Comparison of ENCODE assay signal across 9 cellular contexts in genomic region chr10:4850400-4850799, GRCh38. TPM values are rescaled to one million over a fixed set of nuclear protein-coding genes. Genes with fewer than 3 reads are reported as not detected.
A peak's percentile ranks its signal among the peaks of the same experiment; 100 is the strongest.
DNase-seq lines count a peak whose midpoint lies in the region; ATAC-seq, FAIRE-seq and TF ChIP-seq lines count a peak whose summit lies in the region.
"Had no signal": no experiment of that assay in that cellular context is flagged by ENCODE, and none has a peak within 500 bp of the region (broad histone marks: within the 10 kb centered on the region; RNA-seq: fewer than 3 reads in every experiment).

No MANE protein-coding gene starts in this region.

- no peaks in the 10 kb centered on the region for H4K20me1 ChIP-seq in fibroblast of lung (ENCODE audit: control insufficient read depth, extremely low read depth, insufficient read depth, low read length)

- H3K4me2 ChIP-seq in A549, result peak overlapping the region; percentile 46
- no peak overlapping the region for H3K4me2 ChIP-seq in fibroblast of lung (ENCODE audit: extremely low read depth, insufficient read depth, low read length)

- peak overlapping the region; percentile 91 to 95 for H3K27ac ChIP-seq in A549
- H3K27ac ChIP-seq in fibroblast of lung (ENCODE audit: insufficient read depth, low read length), result no peak overlapping the region
- no peak overlapping the region for H3K27ac ChIP-seq in transverse colon

- no peak for TF ChIP-seq RAD21 in A549 (conservative IDR thresholded peaks at IDR 0.05 in 1 of 2, IDR thresholded peaks at IDR 0.05 in 1 of 2)

- 84% methylated on average over 7 of the region's 7 CpGs for WGBS in A549 (ENCODE audit: missing lambda C conversion rate)
- WGBS in transverse colon (ENCODE audit: low coverage in 1 of 2), 2 donors, result 74 to 82% methylated on average over 3 to 7 of the region's 7 CpGs

- no peak for TF ChIP-seq POLR2A in A549 (IDR thresholded peaks at IDR 0.05; ENCODE audit: low read length)
- TF ChIP-seq POLR2A in transverse colon (IDR thresholded peaks at IDR 0.05), result no peak

- DNase-seq in A549 (ENCODE audit: low read depth in 1 of 2, low spot score in 1 of 2), result no peak
- peak; percentile 65 for DNase-seq in SHP77 treated with DMSO at 0.1 percent for 48 hours (lab: John Stamatoyannopoulos, UW)
- DNase-seq in fibroblast of lung (ENCODE audit: low read depth in 2 of 2), result no peak
- DNase-seq in progenitor cell of endocrine pancreas (ENCODE audit: low spot score, unreplicated experiment), result no peak
- DNase-seq in GM19240 (ENCODE audit: insufficient read length, low spot score), result no peak
- no peak for DNase-seq in activated CD4-positive, CD25-positive, alpha-beta regulatory T cell treated with anti-CD3 and anti-CD28 coated beads, Interleukin-2, amount 50 U/mL, for 72 hours
- DNase-seq in DMS53 treated with DMSO at 0.1 percent for 48 hours (lab: John Stamatoyannopoulos, UW; ENCODE audit: unreplicated experiment), result no peak
- DNase-seq in transverse colon, result no peak

- no peaks in the 10 kb centered on the region for H3K79me2 ChIP-seq in fibroblast of lung (ENCODE audit: control insufficient read depth, insufficient read depth, low read length)

- H3K9ac ChIP-seq in fibroblast of lung (ENCODE audit: insufficient read depth, low read length), result no peak overlapping the region

- CTCF ChIA-PET in A549 (lab: Yijun Ruan, JAX), result interaction anchor here (0.6 to 7.2 kb wide), 110 partner anchors 8 to 999 kb away, joined by 3 to 153 read pairs (median 5); partner anchors contain the start of genes AKR1C3, AKR1C4 and AKR1E2

- H2AFZ ChIP-seq in fibroblast of lung (ENCODE audit: low read length), result peak overlapping the region; percentile 32

- H3K9me3 ChIP-seq in A549 (no peaks in the 10 kb centered on the region), fibroblast of lung (ENCODE audit: control insufficient read depth, insufficient read depth, low read depth, low read length) (no peaks in the 10 kb centered on the region), transverse colon (no peaks in the 10 kb centered on the region)

- H3K4me3 ChIP-seq in A549 (no peak overlapping the region), fibroblast of lung (replicated peaks in 1 of 4; ENCODE audit: control extremely low read depth in 1 of 4, insufficient read depth in 1 of 4, low read depth in 3 of 4, low read length in 4 of 4) (no peak overlapping the region), transverse colon (no peak overlapping the region)

- H3K27me3 ChIP-seq in fibroblast of lung (ENCODE audit: control insufficient read depth, insufficient read depth, low read length) (no peaks in the 10 kb centered on the region), transverse colon (no peaks in the 10 kb centered on the region)

- no peaks in the 10 kb centered on the region for H3K36me3 Mint-ChIP-seq in progenitor cell of endocrine pancreas (ENCODE audit: insufficient read depth)

- no peak for ATAC-seq in A549

- no peaks in the 10 kb centered on the region for H3K27me3 Mint-ChIP-seq in progenitor cell of endocrine pancreas

- no peaks in the 10 kb centered on the region for H3K9me3 Mint-ChIP-seq in progenitor cell of endocrine pancreas (ENCODE audit: low read depth)
- H3K9me3 Mint-ChIP-seq: T-helper 1 cell treated with Interleukin-12 subunit alpha and Interleukin-12 subunit beta and Interleukin-4 antibody, amounts not matched to agents 30 μg/mL and 1 μg/mL, for 36 hours had no signal

- H3K27ac Mint-ChIP-seq in progenitor cell of endocrine pancreas, result peak overlapping the region; percentile 67
- H3K27ac Mint-ChIP-seq: T-helper 1 cell treated with Interleukin-12 subunit alpha and Interleukin-12 subunit beta and Interleukin-4 antibody, amounts not matched to agents 30 μg/mL and 1 μg/mL, for 36 hours had no signal

- FAIRE-seq in A549 (lab: Jason Lieb, UNC), result no peak

- H3K4me1 ChIP-seq in A549 (peaks cover 65% of the 10 kb centered on the region), fibroblast of lung (ENCODE audit: control insufficient read depth, extremely low read depth, insufficient read depth, low read length) (peaks cover 10% of the 10 kb centered on the region), transverse colon (peaks cover 0 to 8% (median 0%) of the 10 kb centered on the region in 4 donors)

- H3K4me3 Mint-ChIP-seq in progenitor cell of endocrine pancreas (ENCODE audit: low read depth), result no peak overlapping the region
- H3K4me3 Mint-ChIP-seq: T-helper 1 cell treated with Interleukin-12 subunit alpha and Interleukin-12 subunit beta and Interleukin-4 antibody, amounts not matched to agents 30 μg/mL and 1 μg/mL, for 36 hours had no signal

- in situ Hi-C loops in transverse colon (cut with MboI; ENCODE audit: low pct_ligation_motif_present in 1 of 4, low pct_unique_long_range_greater_than_20kb in 1 of 4, low sequenced_read_pairs in 3 of 4), result loop anchor here in 2 of 4 donors (10.0 kb wide), 2 partner anchors 244 to 454 kb away; partner anchors contain the start of gene AKR1C3 (in 1 of the 2)

- H3K36me3 ChIP-seq in fibroblast of lung (ENCODE audit: control insufficient read depth, insufficient read depth, low read length) (no peaks in the 10 kb centered on the region), transverse colon (no peaks in the 10 kb centered on the region)

- peaks cover 19% of the 10 kb centered on the region for H3K4me1 Mint-ChIP-seq in progenitor cell of endocrine pancreas (ENCODE audit: low read depth)

- no peak for TF ChIP-seq EP300 in A549 (IDR thresholded peaks at IDR 0.05)
- no peak for TF ChIP-seq EP300 in transverse colon (IDR thresholded peaks at IDR 0.05; ENCODE audit: low read depth)

- TF ChIP-seq CTCF in A549 (IDR thresholded peaks at IDR 0.05) (no peak), fibroblast of lung (conservative IDR thresholded peaks at IDR 0.05 in 1 of 2, IDR thresholded peaks at IDR 0.05 in 1 of 2; ENCODE audit: low read depth in 1 of 2, low read length in 2 of 2) (no peak), progenitor cell of endocrine pancreas (IDR thresholded peaks at IDR 0.05; ENCODE audit: unreplicated experiment) (no peak), transverse colon (IDR thresholded peaks at IDR 0.05) (no peak)

- POLR2A ChIA-PET in A549 (lab: Yijun Ruan, JAX), result interaction anchor here (1.2 to 4.3 kb wide), 5 partner anchors 97 to 577 kb away, joined by 3 to 55 read pairs (median 6); partner anchors contain the start of genes AKR1C1 and AKR1C3

- intact Hi-C loops in transverse colon (cut with DNase I; ENCODE audit: low total_unique reads), result loop anchor here (2.0 to 5.0 kb wide), 3 partner anchors 132 to 432 kb away; no protein-coding TSS in a partner anchor

TF ChIP-seq in A549, 52 proteins besides CTCF, POLR2A, EP300 and RAD21:
- no peak for TF ChIP-seq ZC3H11A (IDR thresholded peaks at IDR 0.05)
- no peak for TF ChIP-seq REST (IDR thresholded peaks at IDR 0.05)
- no peak for TF ChIP-seq HEYL (CRISPR knock-in tag; IDR thresholded peaks at IDR 0.05)

RNA-seq across cellular contexts. Expression of gene AKR1E2, which starts 24.4 kb away (rescaled TPM):
- 17.5 and 20.0 TPM in 2 replicates for polyA plus RNA-seq in A549 (2011; rRNA removed)
- polyA plus RNA-seq in A549 (2012; cell fraction: cytosol; rRNA removed), result 12.0 and 14.8 TPM in 2 replicates
- polyA plus RNA-seq in A549 (2012; cell fraction: nucleus; rRNA removed), result 25.9 and 28.9 TPM in 2 replicates
- 10.5 to 15.2 TPM (median 11.2 TPM) in 3 replicates for polyA plus RNA-seq in A549 (2017; fragmentation: RNase III; extraction: RNeasy Plus Mini Kit Qiagen cat#74134 plus additional on column Dnase treatment)
- 139 and 226 TPM in 2 replicates for polyA minus RNA-seq in A549 (2011; rRNA and poly(A)+ RNA removed)
- 5.6 and 11.7 TPM in 2 replicates for total RNA-seq in fibroblast of lung
- 2.2 and 2.3 TPM in 2 replicates for polyA plus RNA-seq in fibroblast of lung
- 1.5 and 2.3 TPM in 2 replicates for polyA plus RNA-seq in fibroblast of lung (2012)
- polyA minus RNA-seq in fibroblast of lung (ENCODE audit: low replicate concordance), result 20.2 TPM in 1 of 2 replicates, not detected in the other
- 7.4 and 10.0 TPM in 2 replicates for total RNA-seq in progenitor cell of endocrine pancreas
- total RNA-seq in transverse colon, result 10 to 100 TPM in 1 of 4 donors, 1 to 10 TPM in 3; 3.8 to 34.8 (median 5.3) TPM

Comparison
In these comparisons a context has a peak if more than half of its experiments do, and no peak if none do; other contexts are left out.
1. H3K27ac ChIP-seq: peak in A549 (2 of 2); none in fibroblast of lung (single experiment) and transverse colon (0 of 4).